Comparison of ENCODE assay signal across 35 cellular contexts in the genomic region with DNA sequence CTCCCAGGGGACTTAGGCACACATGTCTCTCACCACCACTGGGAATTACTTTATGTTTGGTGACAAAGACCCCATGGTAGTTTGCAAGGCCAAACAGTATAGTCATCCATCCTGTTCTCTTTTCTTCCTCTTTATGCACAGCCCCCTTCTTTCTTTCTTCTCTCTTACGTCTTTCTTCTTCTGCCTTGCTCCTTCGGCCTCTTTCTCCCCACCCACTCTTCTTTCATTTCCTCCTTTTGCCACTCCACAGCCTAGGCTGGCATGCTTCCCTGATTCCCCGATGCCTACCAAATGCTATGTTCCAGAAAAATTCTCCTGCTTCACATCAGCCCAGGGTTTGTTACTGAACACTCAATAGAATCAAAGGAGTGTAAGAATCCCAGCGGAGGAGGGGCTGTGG.
DNase-seq lines count a peak whose midpoint lies in the region; ATAC-seq, FAIRE-seq and TF ChIP-seq lines count a peak whose summit lies in the region.
"Had no signal": no experiment of that assay in that cellular context is flagged by ENCODE, and none has a peak within 500 bp of the region (broad histone marks: within the 10 kb centered on the region; RNA-seq: fewer than 3 reads in every experiment).

No MANE protein-coding gene starts in this region.

- no peak for DNase-seq in CD14-positive monocyte (ENCODE audit: low spot score)
- peak; percentile 12 to 32 for DNase-seq in NOMO-1 (lab: John Stamatoyannopoulos, UW; ENCODE audit: unreplicated experiment in 2 of 2)
- no peak for DNase-seq in H1 (ENCODE audit: low read depth in 1 of 2, low spot score in 2 of 2)
- DNase-seq in pons (ENCODE audit: low spot score) = peak; percentile 36
- DNase-seq in prostate gland (ENCODE audit: low spot score) = no peak
- DNase-seq in cortex of kidney (lab: John Stamatoyannopoulos, UW) = no peak
- no peak for DNase-seq in SW 1271 (lab: John Stamatoyannopoulos, UW)
- DNase-seq: activated CD8-positive, alpha-beta T cell treated with anti-CD3 and anti-CD28 coated beads, Interleukin-2, amount 10 ng/mL, durations not matched to agents 7 days and 5 days; activated naive CD4-positive, alpha-beta T cell treated with anti-CD3 and anti-CD28 coated beads for 36 hours; AML-193; body of pancreas; CD8-positive, alpha-beta memory T cell; DMS 273 treated with DMSO at 0.1 percent for 48 hours; foreskin fibroblast; H7; KBM-7; left ventricle myocardium inferior; naive thymus-derived CD8-positive, alpha-beta T cell; NCI-H1436 treated with DMSO at 0.1 percent for 48 hours; NCI-H2107; NCI-H446 treated with DMSO at 0.1 percent for 48 hours; PC-3; SK-N-SH; T-helper 2 cell had no signal

- no peak overlapping the region for H3K18ac ChIP-seq in H1 (ENCODE audit: extremely low read depth, low read length)

- no peak overlapping the region for H3K9ac ChIP-seq in H1 (replicated peaks in 1 of 4; ENCODE audit: extremely low read depth in 1 of 4, low read depth in 3 of 4, low read length in 3 of 4)
- H3K9ac ChIP-seq: SK-N-SH had no signal

- H3K4me1 Mint-ChIP-seq in CD14-positive monocyte = peaks cover 18% of the 10 kb centered on the region
- H3K4me1 Mint-ChIP-seq: CD8-positive, alpha-beta memory T cell; mesothelial cell of epicardium had no signal

- TF ChIP-seq RAD21 in H1 (IDR thresholded peaks at IDR 0.05 in 1 of 2, conservative IDR thresholded peaks at IDR 0.05 in 1 of 2; ENCODE audit: low read depth in 2 of 2, low read length in 2 of 2) = no peak

- H4K91ac ChIP-seq in H1 (replicated peaks; ENCODE audit: insufficient read length, low read length) = no peak overlapping the region

- no peak overlapping the region for H4K8ac ChIP-seq in H1 (ENCODE audit: extremely low read depth, insufficient read depth, low read length)

- H3K36me3 ChIP-seq in H1 (ENCODE audit: control insufficient read depth in 2 of 4, insufficient read depth in 4 of 4, low read length in 3 of 4) (no peaks in the 10 kb centered on the region), prostate gland (no peaks in the 10 kb centered on the region)
- H3K36me3 ChIP-seq: adrenal gland, esophagus muscularis mucosa, left ventricle myocardium inferior had no signal

- H3K4me2 ChIP-seq in H1 (ENCODE audit: insufficient read depth in 1 of 2, low read depth in 2 of 2, low read length in 2 of 2) = no peak overlapping the region
- H3K4me2 ChIP-seq: A549, SK-N-SH had no signal

- no peak overlapping the region for H2BK15ac ChIP-seq in H1 (ENCODE audit: low read length)

- ATAC-seq in GM19023 (IDR thresholded peaks at IDR 0.05; ENCODE audit: unreplicated experiment) = no peak
- ATAC-seq: A549; activated CD8-positive, alpha-beta T cell treated with anti-CD3 and anti-CD28 coated beads, Interleukin-2, amount 10 ng/mL, durations not matched to agents 7 days and 5 days; body of pancreas; naive thymus-derived CD8-positive, alpha-beta T cell; PC-3; stimulated activated effector memory CD8-positive, alpha-beta T cell treated with anti-CD3 and anti-CD28 coated beads, Interleukin-12 subunit alpha, Interleukin-12 subunit beta, amount 100 ng/mL, for 72 hours had no signal

- H3K4me3 ChIP-seq in H1 (ENCODE audit: extremely low read depth in 1 of 4, insufficient read depth in 2 of 4, low read depth in 3 of 4, low read length in 4 of 4) = no peak overlapping the region
- H3K4me3 ChIP-seq in prostate gland = no peak overlapping the region
- H3K4me3 ChIP-seq: A549, adrenal gland, body of pancreas, dorsolateral prefrontal cortex, esophagus muscularis mucosa, left ventricle myocardium inferior had no signal

- H3K4me1 ChIP-seq in H1 (replicated peaks in 1 of 4; ENCODE audit: control insufficient read depth in 3 of 4, insufficient read depth in 4 of 4, low read length in 3 of 4) (peaks cover 0 to 2% (median under 1%) of the 10 kb centered on the region in 4 experiments; a peak in 2 of 7 replicates), prostate gland (replicated peaks) (no peaks in the 10 kb centered on the region)
- H3K4me1 ChIP-seq: A549, adrenal gland, body of pancreas, esophagus muscularis mucosa, left ventricle myocardium inferior had no signal

- H3K27me3 Mint-ChIP-seq in CD14-positive monocyte (ENCODE audit: low read depth in 3 of 3) = no peaks in the 10 kb centered on the region

- H3K79me2 ChIP-seq in H1 (ENCODE audit: control insufficient read depth in 1 of 2, insufficient read depth in 2 of 2, low read length in 2 of 2) = no peaks in the 10 kb centered on the region

- no peak overlapping the region for H3K23ac ChIP-seq in H1 (ENCODE audit: insufficient read length)

- FAIRE-seq in H1 (lab: Jason Lieb, UNC) = no peak
- FAIRE-seq: A549, endometrium, GM18507, islet of Langerhans had no signal

- POLR2A ChIA-PET in H1 (lab: Charles Lee; ENCODE audit: partially characterized antibody) = no interaction called here

- H3K14ac ChIP-seq in H1 (ENCODE audit: insufficient read length) = no peak overlapping the region

- H2BK5ac ChIP-seq in H1 (ENCODE audit: low read depth, low read length) = no peak overlapping the region

- H3K56ac ChIP-seq in H1 (replicated peaks; ENCODE audit: insufficient read length, low read depth, low read length) = no peak overlapping the region

- no peaks in the 10 kb centered on the region for H3K23me2 ChIP-seq in H1 (ENCODE audit: low read depth, low read length)

- no peaks in the 10 kb centered on the region for H3K79me1 ChIP-seq in H1 (ENCODE audit: low read depth, low read length)

- H3K27ac ChIP-seq in H1 (ENCODE audit: low read depth, low read length) = no peak overlapping the region
- H3K27ac ChIP-seq in prostate gland = no peak overlapping the region
- H3K27ac ChIP-seq: A549, adrenal gland, body of pancreas, esophagus muscularis mucosa, HL-60, left ventricle myocardium inferior had no signal

- H3K27ac Mint-ChIP-seq in CD14-positive monocyte = peak overlapping the region in 6 of 7 donors; percentile 25 to 75 (median 66)
- H3K27ac Mint-ChIP-seq: activated CD8-positive, alpha-beta T cell treated with anti-CD3 and anti-CD28 coated beads, Interleukin-2, amount 10 ng/mL, durations not matched to agents 7 days and 5 days; activated naive CD4-positive, alpha-beta T cell treated with anti-CD3 and anti-CD28 coated beads for 36 hours; mesothelial cell of epicardium; stimulated activated effector memory CD8-positive, alpha-beta T cell treated with anti-CD3 and anti-CD28 coated beads, Interleukin-12 subunit alpha, Interleukin-12 subunit beta, amount 100 ng/mL, for 72 hours had no signal

- H2BK20ac ChIP-seq in H1 (ENCODE audit: low read length) = no peak overlapping the region

- H2BK120ac ChIP-seq in H1 (replicated peaks; ENCODE audit: low read depth, low read length) = no peak overlapping the region

- no peak for TF ChIP-seq POLR2A in H1 (IDR thresholded peaks at IDR 0.05; ENCODE audit: control extremely low read depth in 1 of 2, low read depth in 2 of 2, low read length in 2 of 2)
- TF ChIP-seq POLR2A in prostate gland (IDR thresholded peaks at IDR 0.05) = no peak

- H3K9me3 Mint-ChIP-seq in CD14-positive monocyte = peaks cover 0 to 3% (median 2%) of the 10 kb centered on the region in 7 donors

- no peak overlapping the region for H4K5ac ChIP-seq in H1 (ENCODE audit: insufficient read length, low read depth, low read length)

- no peak for TF ChIP-seq EP300 in H1 (IDR thresholded peaks at IDR 0.05; ENCODE audit: borderline replicate concordance in 1 of 2, low read depth in 2 of 2, low read length in 2 of 2)

- no peak overlapping the region for H3K4ac ChIP-seq in H1 (replicated peaks; ENCODE audit: insufficient read length, low read depth, low read length)

- H3K4me3 Mint-ChIP-seq in CD14-positive monocyte = peak overlapping the region in 1 of 2 donors; percentile 74
- H3K4me3 Mint-ChIP-seq: activated CD8-positive, alpha-beta T cell treated with anti-CD3 and anti-CD28 coated beads, Interleukin-2, amount 10 ng/mL, durations not matched to agents 7 days and 5 days; activated naive CD4-positive, alpha-beta T cell treated with anti-CD3 and anti-CD28 coated beads for 36 hours; CD8-positive, alpha-beta memory T cell; mesothelial cell of epicardium; naive thymus-derived CD8-positive, alpha-beta T cell; stimulated activated effector memory CD8-positive, alpha-beta T cell treated with anti-CD3 and anti-CD28 coated beads, Interleukin-12 subunit alpha, Interleukin-12 subunit beta, amount 100 ng/mL, for 72 hours had no signal

- CTCF ChIA-PET in H1 (lab: Charles Lee; ENCODE audit: partially characterized antibody) = no interaction called here

- H3K9me3 ChIP-seq in H1 (ENCODE audit: insufficient read depth in 2 of 2, low read depth in 1 of 2, low read length in 1 of 2) = no peaks in the 10 kb centered on the region
- H3K9me3 ChIP-seq in prostate gland = no peaks in the 10 kb centered on the region
- H3K9me3 ChIP-seq: adrenal gland, body of pancreas, SK-N-SH had no signal

- H3K27me3 ChIP-seq in H1 (replicated peaks in 1 of 4; ENCODE audit: control insufficient read depth in 3 of 4, extremely low read depth in 1 of 4, insufficient read depth in 3 of 4, low read length in 3 of 4) (no peaks in the 10 kb centered on the region), prostate gland (replicated peaks; ENCODE audit: insufficient read depth) (no peaks in the 10 kb centered on the region)
- H3K27me3 ChIP-seq: adrenal gland, body of pancreas, dorsolateral prefrontal cortex, esophagus muscularis mucosa had no signal

- 88% methylated on average over 4 of the region's 4 CpGs; no CpG with 5 or more reads in 1 of the 2 experiments for WGBS in H1 (ENCODE audit: extremely low coverage in 1 of 2, insufficient coverage in 1 of 2, insufficient read length in 1 of 2, insufficient replicate concordance in 2 of 2, low coverage in 1 of 2, low lambda C conversion rate in 2 of 2, missing lambda C conversion rate in 1 of 2), 2 experiments
- WGBS in prostate gland = 76% methylated on average over 4 of the region's 4 CpGs

- TF ChIP-seq CTCF in CD14-positive monocyte (IDR thresholded peaks at IDR 0.05) (no peak), H1 (IDR thresholded peaks at IDR 0.05; ENCODE audit: control extremely low read depth in 1 of 3, insufficient read depth in 1 of 3, low read depth in 1 of 3, low read length in 3 of 3) (no peak), prostate gland (IDR thresholded peaks at IDR 0.05) (no peak)

- no peaks in the 10 kb centered on the region for H4K20me1 ChIP-seq in H1 (replicated peaks in 1 of 2; ENCODE audit: control insufficient read depth in 1 of 2, insufficient read depth in 2 of 2, low read length in 2 of 2)

- H2BK12ac ChIP-seq in H1 (ENCODE audit: low read depth, low read length) = no peak overlapping the region

- H2AK5ac ChIP-seq in H1 (ENCODE audit: low read depth, low read length) = no peak overlapping the region

- intact Hi-C loops in CD14-positive monocyte (cut with micrococcal nuclease) (loop anchor here in 1 of 2 donors (10.0 kb wide), 1 partner anchor 60 kb away; no protein-coding TSS in a partner anchor), prostate gland (cut with DNase I) (no loop called here)

- H2AFZ ChIP-seq in H1 (ENCODE audit: low read length) = peak overlapping the region; percentile 62; the same call in 1 of the 2 replicates

- H3K36me3 Mint-ChIP-seq in CD14-positive monocyte = no peaks in the 10 kb centered on the region
- H3K36me3 Mint-ChIP-seq: mesothelial cell of epicardium; naive thymus-derived CD8-positive, alpha-beta T cell; stimulated activated effector memory CD8-positive, alpha-beta T cell treated with anti-CD3 and anti-CD28 coated beads, Interleukin-12 subunit alpha, Interleukin-12 subunit beta, amount 100 ng/mL, for 72 hours had no signal

TF ChIP-seq in H1, 55 proteins besides CTCF, POLR2A, EP300 and RAD21 (continues in another document):
- TF ChIP-seq SIX5 (IDR thresholded peaks at IDR 0.05; ENCODE audit: low read depth, low read length) = no peak

Comparison
In these comparisons a context has a peak if more than half of its experiments do, and no peak if none do; other contexts are left out.
1. DNase-seq: peak in NOMO-1 (2 of 2) and pons (single experiment); none in CD14-positive monocyte (single experiment), H1 (0 of 2), prostate gland (single experiment), cortex of kidney (single experiment) and SW 1271 (0 of 2).